In genomic region chr13:39105110-39105509, GRCh38 we compare ENCODE assay signal across 14 cellular contexts.
DNase-seq lines count a peak whose midpoint lies in the region; ATAC-seq and TF ChIP-seq lines count a peak whose summit lies in the region.
"Had no signal": no experiment of that assay in that cellular context is flagged by ENCODE, and none has a peak within 500 bp of the region (broad histone marks: within the 10 kb centered on the region; RNA-seq: fewer than 3 reads in every experiment).

No MANE protein-coding gene starts in this region.

- peaks cover 36% of the 10 kb centered on the region for H3K4me1 ChIP-seq in BE2C
- no peaks in the 10 kb centered on the region for H3K4me1 ChIP-seq in MM.1S (ENCODE audit: low read length)
- H3K4me1 ChIP-seq in smooth muscle cell (ENCODE audit: low read depth) = no peaks in the 10 kb centered on the region
- H3K4me1 ChIP-seq: vagina had no signal

- no peaks in the 10 kb centered on the region for H3K9me3 Mint-ChIP-seq in mesothelial cell of epicardium
- H3K9me3 Mint-ChIP-seq: activated naive CD4-positive, alpha-beta T cell treated with anti-CD3 and anti-CD28 coated beads, Interleukin-2, amount 50 U/mL, for 24 hours; natural killer cell had no signal

- no peak overlapping the region for H3K27ac Mint-ChIP-seq in mesothelial cell of epicardium
- H3K27ac Mint-ChIP-seq: activated naive CD4-positive, alpha-beta T cell treated with anti-CD3 and anti-CD28 coated beads, Interleukin-2, amount 50 U/mL, for 24 hours; natural killer cell had no signal

- no peaks in the 10 kb centered on the region for H3F3A ChIP-seq in MM.1S (ENCODE audit: insufficient read depth, low read length)
- H3F3A ChIP-seq in smooth muscle cell (ENCODE audit: low read depth) = no peaks in the 10 kb centered on the region

- H3K27me3 ChIP-seq in BE2C (no peaks in the 10 kb centered on the region), MM.1S (replicated peaks; ENCODE audit: insufficient read depth, low read length) (no peaks in the 10 kb centered on the region), smooth muscle cell (ENCODE audit: low read depth) (no peaks in the 10 kb centered on the region)
- H3K27me3 ChIP-seq: vagina had no signal

- H3K4me2 ChIP-seq in MM.1S (ENCODE audit: low read depth, low read length) (no peak overlapping the region), smooth muscle cell (no peak overlapping the region)

- H3K9me3 ChIP-seq in BE2C (no peaks in the 10 kb centered on the region), MM.1S (replicated peaks; ENCODE audit: insufficient read depth, low read length) (no peaks in the 10 kb centered on the region), smooth muscle cell (replicated peaks; ENCODE audit: low read depth) (no peaks in the 10 kb centered on the region)
- H3K9me3 ChIP-seq: vagina had no signal

- 87% methylated on average over 1 of the region's 1 CpG for WGBS in smooth muscle cell (ENCODE audit: low lambda C conversion rate)

- TF ChIP-seq CTCF in BE2C (IDR thresholded peaks at IDR 0.05; ENCODE audit: low read depth, low read length) (no peak), MM.1S (IDR thresholded peaks at IDR 0.05; ENCODE audit: low read length) (no peak), choroid plexus epithelial cell (conservative IDR thresholded peaks at IDR 0.05; ENCODE audit: low read depth, low read length) (no peak), smooth muscle cell (IDR thresholded peaks at IDR 0.05; ENCODE audit: borderline replicate concordance, insufficient read depth, poor library complexity, severe bottlenecking) (no peak), mesothelial cell of epicardium (IDR thresholded peaks at IDR 0.05; ENCODE audit: unreplicated experiment) (no peak)

- H2AFZ ChIP-seq in MM.1S (ENCODE audit: low read length) (no peak overlapping the region), smooth muscle cell (ENCODE audit: low read depth) (no peak overlapping the region)

- no peak overlapping the region for H3K27ac ChIP-seq in MM.1S (ENCODE audit: low read length)
- no peak overlapping the region for H3K27ac ChIP-seq in smooth muscle cell (ENCODE audit: low read depth)
- H3K27ac ChIP-seq: vagina had no signal

- no peaks in the 10 kb centered on the region for H3K79me2 ChIP-seq in MM.1S (ENCODE audit: low read length)
- H3K79me2 ChIP-seq in smooth muscle cell (ENCODE audit: low read depth) = no peaks in the 10 kb centered on the region

- H3K27me3 Mint-ChIP-seq in mesothelial cell of epicardium (ENCODE audit: low read depth) = peaks cover 9% of the 10 kb centered on the region

- no peak overlapping the region for H3K4me3 Mint-ChIP-seq in mesothelial cell of epicardium
- H3K4me3 Mint-ChIP-seq: activated naive CD4-positive, alpha-beta T cell treated with anti-CD3 and anti-CD28 coated beads, Interleukin-2, amount 50 U/mL, for 24 hours; natural killer cell had no signal

- no peaks in the 10 kb centered on the region for H3K36me3 Mint-ChIP-seq in mesothelial cell of epicardium
- H3K36me3 Mint-ChIP-seq: activated naive CD4-positive, alpha-beta T cell treated with anti-CD3 and anti-CD28 coated beads, Interleukin-2, amount 50 U/mL, for 24 hours; natural killer cell had no signal

- DNase-seq in BE2C = peak; percentile 74
- peak; percentile 29 for DNase-seq in MM.1S
- DNase-seq in NCI-H69 (lab: John Stamatoyannopoulos, UW) = peak; percentile 86
- peak; percentile 10 for DNase-seq in choroid plexus epithelial cell (ENCODE audit: low read depth)
- DNase-seq in smooth muscle cell (lab: John Stamatoyannopoulos, UW; ENCODE audit: unreplicated experiment) = no peak
- DNase-seq in mesothelial cell of epicardium (ENCODE audit: low spot score in 2 of 2, unreplicated experiment in 2 of 2) = no peak
- DNase-seq in AML-193 (lab: John Stamatoyannopoulos, UW) = no peak
- DNase-seq: cortex of kidney, natural killer cell, T1000 had no signal

- H3K4me3 ChIP-seq in BE2C (ENCODE audit: low read depth, low read length) = no peak overlapping the region
- no peak overlapping the region for H3K4me3 ChIP-seq in MM.1S (ENCODE audit: low read length)
- H3K4me3 ChIP-seq in choroid plexus epithelial cell (ENCODE audit: low read depth, low read length) = no peak overlapping the region
- H3K4me3 ChIP-seq in smooth muscle cell = no peak overlapping the region
- H3K4me3 ChIP-seq: vagina had no signal

- no peak for ATAC-seq in HG02571 (IDR thresholded peaks at IDR 0.05; ENCODE audit: unreplicated experiment)
- ATAC-seq: natural killer cell, Panc1 had no signal

- no peaks in the 10 kb centered on the region for H3K36me3 ChIP-seq in BE2C
- H3K36me3 ChIP-seq in MM.1S (replicated peaks; ENCODE audit: insufficient read depth, low read length) = no peaks in the 10 kb centered on the region
- H3K36me3 ChIP-seq in smooth muscle cell (ENCODE audit: low read depth) = no peaks in the 10 kb centered on the region
- H3K36me3 ChIP-seq: vagina had no signal

- H3K9ac ChIP-seq in MM.1S (ENCODE audit: low read length) = no peak overlapping the region
- H3K9ac ChIP-seq in smooth muscle cell (ENCODE audit: low read depth) = no peak overlapping the region

- H3K9me2 ChIP-seq in MM.1S (replicated peaks; ENCODE audit: insufficient read depth, low read length) = no peaks in the 10 kb centered on the region

- no peaks in the 10 kb centered on the region for H4K20me1 ChIP-seq in MM.1S (ENCODE audit: insufficient read depth, low read length)
- no peaks in the 10 kb centered on the region for H4K20me1 ChIP-seq in smooth muscle cell (ENCODE audit: low read depth)

- H3K4me1 Mint-ChIP-seq in mesothelial cell of epicardium = peaks cover 5% of the 10 kb centered on the region
- H3K4me1 Mint-ChIP-seq: activated naive CD4-positive, alpha-beta T cell treated with anti-CD3 and anti-CD28 coated beads, Interleukin-2, amount 50 U/mL, for 24 hours; natural killer cell had no signal

Comparison
In these comparisons a context has a peak if more than half of its experiments do, and no peak if none do; other contexts are left out.
1. DNase-seq: peak in BE2C (single experiment), MM.1S (single experiment), NCI-H69 (single experiment) and choroid plexus epithelial cell (single experiment); none in smooth muscle cell (single experiment), mesothelial cell of epicardium (0 of 2) and AML-193 (0 of 2).